Comparison of ENCODE assay signal across 8 cellular contexts in the genomic region with DNA sequence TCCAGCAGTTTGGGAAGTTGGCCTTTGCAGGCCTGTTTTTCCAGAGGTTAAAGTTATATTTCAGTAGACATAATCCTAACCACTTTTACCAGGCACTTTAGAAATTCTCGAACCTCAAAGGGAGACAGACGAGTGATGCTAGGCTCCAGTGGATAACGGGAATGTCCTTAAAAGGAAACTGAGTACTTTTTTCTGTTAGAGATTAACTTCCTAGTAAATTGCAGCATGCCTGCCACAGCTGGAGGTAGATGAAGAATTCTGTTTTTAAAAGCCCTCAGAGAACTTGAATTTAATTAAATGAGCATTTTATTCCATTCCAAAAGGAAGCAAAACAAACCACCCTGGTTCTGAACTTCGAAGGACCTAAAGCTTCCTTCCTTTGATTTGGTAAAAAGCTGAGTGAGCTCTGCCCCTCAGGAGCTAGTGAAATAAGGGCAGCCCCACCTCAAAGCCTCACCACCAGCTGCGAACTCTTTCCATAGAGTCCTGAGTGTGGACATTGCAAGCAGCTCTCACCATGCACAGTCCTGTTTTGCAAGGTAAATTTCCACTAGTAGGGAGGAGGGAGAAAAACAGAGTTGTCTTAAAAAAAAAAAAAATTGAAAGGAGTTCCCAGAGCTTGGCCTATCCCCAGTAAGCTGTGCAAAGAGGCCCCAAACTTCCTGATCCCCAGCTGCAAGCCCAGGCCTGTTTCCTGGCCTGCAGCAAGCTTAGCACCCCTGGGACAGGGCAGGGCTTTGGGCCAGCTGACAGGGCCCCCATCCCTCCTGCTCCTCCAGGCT. TPM values are rescaled to one million over a fixed set of nuclear protein-coding genes. Genes with fewer than 3 reads are reported as not detected.
DNase-seq lines count a peak whose midpoint lies in the region; ATAC-seq and TF ChIP-seq lines count a peak whose summit lies in the region.

No MANE protein-coding gene starts in this region.

- H3K9me3 ChIP-seq in HUES64 (ENCODE audit: insufficient read depth, low read depth, low read length), result no peaks in the 10 kb centered on the region

- H3K36me3 Mint-ChIP-seq in endothelial cell (ENCODE audit: low read depth, unreplicated experiment), result peaks cover 5% of the 10 kb centered on the region
- H3K36me3 Mint-ChIP-seq in activated T-helper 2 cell treated with anti-CD3 and anti-CD28 coated beads, Interferon-gamma antibody, Interleukin-2, Interleukin-4, amounts not matched to agents 10 μg/mL and 5 μg/mL and 100 μg/mL, durations not matched to agents 14 hours and 24 hours and 36 hours (ENCODE audit: low read depth), result no peaks in the 10 kb centered on the region

- H3K9ac ChIP-seq in HUES64 (ENCODE audit: low read depth, low read length), result peak overlapping the region; percentile 50; the same call in 1 of the 2 replicates

- no peak for ATAC-seq in HG03457 (IDR thresholded peaks at IDR 0.05; ENCODE audit: unreplicated experiment)
- no peak for ATAC-seq in GM18867 (IDR thresholded peaks at IDR 0.05; ENCODE audit: unreplicated experiment)

- H3K4me1 ChIP-seq in HUES64 (ENCODE audit: insufficient read depth, low read length), result peaks cover 48% of the 10 kb centered on the region

- H3K4me3 ChIP-seq in HUES64 (ENCODE audit: low read length), result peak overlapping the region; percentile 59

- no peak for TF ChIP-seq CTCF in endothelial cell (IDR thresholded peaks at IDR 0.05; ENCODE audit: unreplicated experiment)

- WGBS in HUES64, result 1% methylated on average over 5 of the region's 5 CpGs

- H3K27me3 ChIP-seq in HUES64 (ENCODE audit: insufficient read depth, low read length), result no peaks in the 10 kb centered on the region

- H3K4me3 Mint-ChIP-seq in endothelial cell (ENCODE audit: unreplicated experiment), result no peak overlapping the region
- no peak overlapping the region for H3K4me3 Mint-ChIP-seq in activated T-helper 2 cell treated with anti-CD3 and anti-CD28 coated beads, Interferon-gamma antibody, Interleukin-2, Interleukin-4, amounts not matched to agents 10 μg/mL and 5 μg/mL and 100 μg/mL, durations not matched to agents 14 hours and 24 hours and 36 hours (ENCODE audit: low read depth)

- intact Hi-C loops in activated T-helper 2 cell treated with anti-CD3 and anti-CD28 coated beads, Interferon-gamma antibody, Interleukin-2, Interleukin-4, amounts not matched to agents 10 μg/mL and 5 μg/mL and 100 μg/mL, durations not matched to agents 14 hours and 24 hours and 36 hours (cut with micrococcal nuclease), result no loop called here

- peaks cover 23% of the 10 kb centered on the region for H3K4me1 Mint-ChIP-seq in endothelial cell (ENCODE audit: unreplicated experiment)
- H3K4me1 Mint-ChIP-seq in activated T-helper 2 cell treated with anti-CD3 and anti-CD28 coated beads, Interferon-gamma antibody, Interleukin-2, Interleukin-4, amounts not matched to agents 10 μg/mL and 5 μg/mL and 100 μg/mL, durations not matched to agents 14 hours and 24 hours and 36 hours (ENCODE audit: low read depth), result no peaks in the 10 kb centered on the region

- H3K36me3 ChIP-seq in HUES64 (ENCODE audit: insufficient read depth, low read length), result no peaks in the 10 kb centered on the region

- H3K27me3 Mint-ChIP-seq in endothelial cell (ENCODE audit: unreplicated experiment), result peaks cover 12% of the 10 kb centered on the region
- H3K27me3 Mint-ChIP-seq in activated T-helper 2 cell treated with anti-CD3 and anti-CD28 coated beads, Interferon-gamma antibody, Interleukin-2, Interleukin-4, amounts not matched to agents 10 μg/mL and 5 μg/mL and 100 μg/mL, durations not matched to agents 14 hours and 24 hours and 36 hours (ENCODE audit: low read depth), result peaks cover 7% of the 10 kb centered on the region

- H3K27ac Mint-ChIP-seq in endothelial cell (ENCODE audit: unreplicated experiment), result no peak overlapping the region
- H3K27ac Mint-ChIP-seq in activated T-helper 2 cell treated with anti-CD3 and anti-CD28 coated beads, Interferon-gamma antibody, Interleukin-2, Interleukin-4, amounts not matched to agents 10 μg/mL and 5 μg/mL and 100 μg/mL, durations not matched to agents 14 hours and 24 hours and 36 hours, result no peak overlapping the region

- H3K27ac ChIP-seq in HUES64 (ENCODE audit: low read depth, low read length), result peak overlapping the region; percentile 96

- DNase-seq in DMS 273 (lab: John Stamatoyannopoulos, UW; ENCODE audit: unreplicated experiment) (peak; percentile 79), endothelial cell (ENCODE audit: low spot score) (peak; percentile 16), myocyte (ENCODE audit: low read depth) (peak; percentile 69), pons (ENCODE audit: low spot score) (no peak)
- DNase-seq in activated T-helper 2 cell treated with anti-CD3 and anti-CD28 coated beads, Interferon-gamma antibody, Interleukin-2, Interleukin-4, amounts not matched to agents 10 μg/mL and 5 μg/mL and 100 μg/mL, durations not matched to agents 14 hours and 24 hours and 36 hours (ENCODE audit: low spot score), result no peak

- H3K9me3 Mint-ChIP-seq in endothelial cell (ENCODE audit: unreplicated experiment), result no peaks in the 10 kb centered on the region
- no peaks in the 10 kb centered on the region for H3K9me3 Mint-ChIP-seq in activated T-helper 2 cell treated with anti-CD3 and anti-CD28 coated beads, Interferon-gamma antibody, Interleukin-2, Interleukin-4, amounts not matched to agents 10 μg/mL and 5 μg/mL and 100 μg/mL, durations not matched to agents 14 hours and 24 hours and 36 hours

RNA-seq across cellular contexts. Expression of a gene that starts 11.3 kb away (rescaled TPM):
- 6.0 TPM for polyA plus RNA-seq in HUES64 (2013, experiment 1 of 2)
- 4.3 TPM for polyA plus RNA-seq in HUES64 (2013, experiment 2 of 2)
- total RNA-seq in endothelial cell (ENCODE audit: unreplicated experiment) (2.0 TPM), myocyte (0.24 TPM in 1 of 2 replicates, not detected in the other)
- polyA plus RNA-seq in myocyte (2012), result 2.0 TPM
- 0.25 and 0.32 TPM in 2 replicates for total RNA-seq in activated T-helper 2 cell treated with anti-CD3 and anti-CD28 coated beads, Interferon-gamma antibody, Interleukin-2, Interleukin-4, amounts not matched to agents 10 μg/mL and 5 μg/mL and 100 μg/mL, durations not matched to agents 14 hours and 24 hours and 36 hours

RNA-seq across cellular contexts. Expression of a gene that starts 13.4 kb away (rescaled TPM):
- polyA plus RNA-seq in HUES64 (2013, experiment 1 of 2), result 24.1 TPM
- 24.9 TPM for polyA plus RNA-seq in HUES64 (2013, experiment 2 of 2)
- total RNA-seq in endothelial cell (ENCODE audit: unreplicated experiment), result 49.2 TPM
- 35.2 and 42.1 TPM in 2 replicates for total RNA-seq in myocyte
- polyA plus RNA-seq in myocyte (2012), result 10.0 TPM
- total RNA-seq in activated T-helper 2 cell treated with anti-CD3 and anti-CD28 coated beads, Interferon-gamma antibody, Interleukin-2, Interleukin-4, amounts not matched to agents 10 μg/mL and 5 μg/mL and 100 μg/mL, durations not matched to agents 14 hours and 24 hours and 36 hours, result 25.0 and 27.1 TPM in 2 replicates

Comparison
In these comparisons a context has a peak if more than half of its experiments do, and no peak if none do; other contexts are left out.
1. DNase-seq: peak in DMS 273 (single experiment), endothelial cell (single experiment) and myocyte (single experiment); none in pons (single experiment) and activated T-helper 2 cell treated with anti-CD3 and anti-CD28 coated beads, Interferon-gamma antibody, Interleukin-2, Interleukin-4, amounts not matched to agents 10 μg/mL and 5 μg/mL and 100 μg/mL, durations not matched to agents 14 hours and 24 hours and 36 hours (single experiment).